In genomic region chr19:47610546-47610894, GRCh38 we compare ENCODE assay signal across 1 cellular context.
TF ChIP-seq lines count a peak whose summit lies in the region.

No MANE protein-coding gene starts in this region.

TF ChIP-seq in HCT116, 20 proteins besides CTCF, POLR2A, EP300 and RAD21 (continued from another document):
- no peak for TF ChIP-seq REST (IDR thresholded peaks at IDR 0.05; ENCODE audit: low read depth)
- TF ChIP-seq YY1 (IDR thresholded peaks at IDR 0.05; ENCODE audit: extremely low read depth, insufficient replicate concordance, low read depth, low read length): no peak
- no peak for TF ChIP-seq CBX3 (IDR thresholded peaks at IDR 0.05; ENCODE audit: low read depth)
- no peak for TF ChIP-seq SIN3A (IDR thresholded peaks at IDR 0.05; ENCODE audit: low read depth)
- no peak for TF ChIP-seq TCF7L2 (IDR thresholded peaks at IDR 0.05; ENCODE audit: borderline replicate concordance, extremely low read depth, insufficient read depth, insufficient read length)
- no peak for TF ChIP-seq ZBTB33 (IDR thresholded peaks at IDR 0.05; ENCODE audit: extremely low read depth, insufficient replicate concordance, low read length)
- no peak for TF ChIP-seq SP1 (IDR thresholded peaks at IDR 0.05; ENCODE audit: low read depth)
